In the genomic region with DNA sequence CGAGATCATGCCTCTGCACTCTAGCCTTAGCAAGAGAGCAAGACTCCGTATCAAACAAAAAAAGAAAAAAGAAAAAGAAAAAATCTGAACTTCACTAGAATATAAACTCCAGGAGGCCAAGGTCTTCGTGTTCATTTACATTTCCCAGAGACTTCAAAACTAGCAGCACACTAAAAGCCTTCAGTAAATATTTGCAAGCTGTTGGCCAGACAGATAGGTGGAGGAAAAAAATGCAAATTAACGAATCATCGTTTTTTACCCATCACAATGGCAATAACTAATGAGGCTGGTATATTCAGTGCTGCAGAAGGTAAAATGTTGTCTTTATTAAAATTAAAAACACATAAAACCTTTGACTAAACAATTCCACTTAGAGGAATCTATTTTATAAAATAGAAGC, we compare ENCODE assay signal across 30 cellular contexts.
"Had no signal": no experiment of that assay in that cellular context is flagged by ENCODE, and none has a peak within 500 bp of the region (broad histone marks: within the 10 kb centered on the region; RNA-seq: fewer than 3 reads in every experiment).

No MANE protein-coding gene starts in this region.

- ATAC-seq: heart right ventricle; left colon; left ventricle myocardium superior; lower lobe of right lung; natural killer cell; pancreas; sciatic nerve; stimulated activated naive CD8-positive, alpha-beta T cell treated with anti-CD3 and anti-CD28 coated beads, Interleukin-15, amount 100 ng/mL, for 72 hours; upper lobe of right lung had no signal

- H3K4me2 ChIP-seq: smooth muscle cell had no signal

- H3K36me3 ChIP-seq: colonic mucosa, pancreas, upper lobe of right lung, uterus had no signal

- H3K4me1 Mint-ChIP-seq: neural crest cell had no signal

- H3K27ac ChIP-seq: colonic mucosa, esophagus muscularis mucosa, heart right ventricle, lower lobe of right lung, neutrophil, pancreas, suprapubic skin, transverse colon, upper lobe of right lung, uterus had no signal

- H3K27me3 ChIP-seq: colonic mucosa, esophagus muscularis mucosa, heart right ventricle, neutrophil, pancreas, suprapubic skin, transverse colon, upper lobe of right lung, uterus had no signal

- H3K27ac Mint-ChIP-seq: dendritic cell treated with granulocyte-macrophage colony-stimulating factor and Interleukin-4, amounts not matched to agents 40 ng/mL and 50 ng/mL, for 4 days; stimulated activated naive CD8-positive, alpha-beta T cell treated with anti-CD3 and anti-CD28 coated beads, Interleukin-15, amount 100 ng/mL, for 72 hours had no signal

- H3K4me1 ChIP-seq: colonic mucosa, heart right ventricle, suprapubic skin, upper lobe of right lung, uterus had no signal

- H3K9me3 Mint-ChIP-seq: dendritic cell treated with granulocyte-macrophage colony-stimulating factor and Interleukin-4, amounts not matched to agents 40 ng/mL and 50 ng/mL, for 4 days; natural killer cell; neural crest cell; stimulated activated naive CD8-positive, alpha-beta T cell treated with anti-CD3 and anti-CD28 coated beads, Interleukin-15, amount 100 ng/mL, for 72 hours had no signal

- H3K4me3 Mint-ChIP-seq: dendritic cell treated with granulocyte-macrophage colony-stimulating factor and Interleukin-4, amounts not matched to agents 40 ng/mL and 50 ng/mL, for 4 days; natural killer cell; neural crest cell; stimulated activated naive CD8-positive, alpha-beta T cell treated with anti-CD3 and anti-CD28 coated beads, Interleukin-15, amount 100 ng/mL, for 72 hours had no signal

- H3K27me3 Mint-ChIP-seq: dendritic cell treated with granulocyte-macrophage colony-stimulating factor and Interleukin-4, amounts not matched to agents 40 ng/mL and 50 ng/mL, for 4 days; stimulated activated naive CD8-positive, alpha-beta T cell treated with anti-CD3 and anti-CD28 coated beads, Interleukin-15, amount 100 ng/mL, for 72 hours had no signal

- DNase-seq: colonic mucosa; effector CD8-positive, alpha-beta T cell; foreskin melanocyte; glutamatergic neuron; heart right ventricle; hippocampal formation; islet precursor cell; kidney glomerular epithelial cell; left colon; left ventricle myocardium superior; lower lobe of right lung; natural killer cell; pancreas; retina; stimulated activated CD4-positive, alpha-beta T cell treated with anti-CD3 and anti-CD28 coated beads, Interleukin-12 subunit alpha, Interleukin-12 subunit beta, amount 100 ng/mL, for 4 hours; stimulated activated CD4-positive, alpha-beta T cell treated with anti-CD3 and anti-CD28 coated beads, Interleukin-1b, Interleukin-23, amount 100 ng/mL, for 48 hours; stimulated activated CD4-positive, alpha-beta T cell treated with anti-CD3 and anti-CD28 coated beads, Interleukin-4, amount 100 ng/mL, for 1 hour; stimulated activated CD8-positive, alpha-beta memory T cell treated with anti-CD3 and anti-CD28 coated beads, Interleukin-4, amount 100 ng/mL, for 48 hours; stimulated activated naive CD4-positive, alpha-beta T cell; stimulated activated naive CD8-positive, alpha-beta T cell treated with anti-CD3 and anti-CD28 coated beads, Interleukin-15, amount 100 ng/mL, for 72 hours; transverse colon; upper lobe of right lung; uterus had no signal

- H3K4me3 ChIP-seq: colonic mucosa, esophagus muscularis mucosa, heart right ventricle, lower lobe of right lung, pancreas, smooth muscle cell, suprapubic skin, transverse colon, upper lobe of right lung, uterus had no signal

- H3K36me3 Mint-ChIP-seq: natural killer cell had no signal

- H3K9me3 ChIP-seq: colonic mucosa, esophagus muscularis mucosa, heart right ventricle, lower lobe of right lung, neutrophil, pancreas, suprapubic skin, transverse colon, upper lobe of right lung, uterus had no signal
